ENCODE assay signal across 10 cellular contexts in genomic region chr14:55122441-55122986, GRCh38. TPM values are rescaled to one million over a fixed set of nuclear protein-coding genes. Genes with fewer than 3 reads are reported as not detected.
DNase-seq lines count a peak whose midpoint lies in the region; ATAC-seq, FAIRE-seq and TF ChIP-seq lines count a peak whose summit lies in the region.
"Had no signal": no experiment of that assay in that cellular context is flagged by ENCODE, and none has a peak within 500 bp of the region (broad histone marks: within the 10 kb centered on the region; RNA-seq: fewer than 3 reads in every experiment).

No MANE protein-coding gene starts in this region.

- H2AFZ ChIP-seq in K562 (ENCODE audit: low read depth, low read length), result 0 out of 2 replicates have a peak overlapping the region, but pooled peaks have one; percentile 28

- H3K79me2 ChIP-seq in K562 (ENCODE audit: control insufficient read depth, insufficient read depth, low read length), result no peaks in the 10 kb centered on the region

- H3K36me3 ChIP-seq in K562 (ENCODE audit: control insufficient read depth, insufficient read depth, low read length) (no peaks in the 10 kb centered on the region), tibial nerve (no peaks in the 10 kb centered on the region)

- DNase-seq in DMS 273 (lab: John Stamatoyannopoulos, UW; ENCODE audit: unreplicated experiment), result peak; percentile 34
- no peak for DNase-seq in DMS 273 treated with DMSO at 0.1 percent for 48 hours (lab: John Stamatoyannopoulos, UW)
- peak in 2 of 4 experiments; percentile 54 to 64 for DNase-seq in K562 (ENCODE audit: extremely low read depth in 1 of 4, low spot score in 3 of 4)
- DNase-seq in left kidney (ENCODE audit: low read depth, low spot score), result peak; percentile 59
- no peak for DNase-seq in tibial nerve (ENCODE audit: low spot score in 2 of 2)
- no peak for DNase-seq in effector CD8-positive, alpha-beta T cell (lab: John Stamatoyannopoulos, UW)
- DNase-seq in NCI-H82 treated with DMSO at 0.1 percent for 48 hours (lab: John Stamatoyannopoulos, UW; ENCODE audit: unreplicated experiment), result no peak
- DNase-seq: activated CD8-positive, alpha-beta T cell treated with anti-CD3 and anti-CD28 coated beads, Interleukin-2, amount 10 ng/mL, durations not matched to agents 7 days and 5 days; effector memory CD8-positive, alpha-beta T cell had no signal

- no peaks in the 10 kb centered on the region for H3K9me3 ChIP-seq in K562 (replicated peaks; ENCODE audit: control insufficient read depth, insufficient read depth, low read depth, low read length)
- H3K9me3 ChIP-seq in tibial nerve, result no peaks in the 10 kb centered on the region

- no peaks in the 10 kb centered on the region for H3K9me1 ChIP-seq in K562 (ENCODE audit: control insufficient read depth, insufficient read depth, low read length)

- peak; percentile 58 for ATAC-seq in K562
- ATAC-seq in GM21528 (IDR thresholded peaks at IDR 0.05; ENCODE audit: low FRiP score, unreplicated experiment), result no peak
- ATAC-seq: activated CD8-positive, alpha-beta T cell treated with anti-CD3 and anti-CD28 coated beads, Interleukin-2, amount 10 ng/mL, durations not matched to agents 7 days and 5 days; effector memory CD8-positive, alpha-beta T cell had no signal

- BruUV-seq in K562 (replicated peaks; lab: Mats Ljungman, UMichigan), result no TSS peak

- 21% methylated on average over 8 of the region's 8 CpGs for WGBS in K562 (ENCODE audit: insufficient coverage, low coverage, missing lambda C conversion rate)
- 24 to 29% methylated on average over 8 of the region's 8 CpGs for WGBS in tibial nerve, 2 donors

- no peak for TF ChIP-seq RAD21 in K562 (CRISPR knock-in tag; conservative IDR thresholded peaks at IDR 0.05 in 1 of 2, IDR thresholded peaks at IDR 0.05 in 1 of 2)

- H3K27ac ChIP-seq in K562 (ENCODE audit: extremely low read depth, low read depth, low read length) (no peak overlapping the region), tibial nerve (peak overlapping the region; percentile 2 to 84 (median 76))

- POLR2A ChIA-PET in K562 (lab: Yijun Ruan, JAX), result interaction anchor here (0.6 to 0.7 kb wide), 2 partner anchors 17 to 70 kb away, joined by 3 read pairs; no protein-coding TSS in a partner anchor

- CTCF ChIA-PET in K562 (lab: Yijun Ruan, JAX; ENCODE audit: low intra/inter-chr PET ratio), result no interaction called here

- no peak overlapping the region for H3K4me3 ChIP-seq in K562
- no peak overlapping the region for H3K4me3 ChIP-seq in tibial nerve

- intact Hi-C loops in K562 (cut with micrococcal nuclease), result no loop called here

- H3K27me3 ChIP-seq in K562 (ENCODE audit: control insufficient read depth in 2 of 2, insufficient read depth in 2 of 2, low read length in 2 of 2) (no peaks in the 10 kb centered on the region), tibial nerve (no peaks in the 10 kb centered on the region)

- peak overlapping the region in 1 of 2 experiments; percentile 55; a peak in 1 of 4 replicates for H3K9ac ChIP-seq in K562 (ENCODE audit: insufficient read depth in 1 of 2, low read depth in 2 of 2, low read length in 2 of 2)

- peaks cover 13 to 23% of the 10 kb centered on the region in 2 experiments; a peak in 4 of 5 replicates for H3K4me1 ChIP-seq in K562 (replicated peaks in 1 of 2; ENCODE audit: control insufficient read depth in 2 of 2, insufficient read depth in 2 of 2, low read length in 2 of 2)
- H3K4me1 ChIP-seq in tibial nerve, result peaks cover 0 to 61% (median 30%) of the 10 kb centered on the region in 4 donors

- TF ChIP-seq CTCF in K562 (IDR thresholded peaks at IDR 0.05 in 2 of 3, conservative IDR thresholded peaks at IDR 0.05 in 1 of 3; ENCODE audit: insufficient read depth in 2 of 3, low read depth in 1 of 3, low read length in 3 of 3) (no peak), tibial nerve (IDR thresholded peaks at IDR 0.05) (no peak)

- no peak overlapping the region for H3K4me2 ChIP-seq in K562 (ENCODE audit: insufficient read depth, low read length)

- no peak for TF ChIP-seq POLR2A in K562 (conservative IDR thresholded peaks at IDR 0.05)
- TF ChIP-seq POLR2A in tibial nerve (IDR thresholded peaks at IDR 0.05), result no peak

- TF ChIP-seq EP300 in K562 (IDR thresholded peaks at IDR 0.05; ENCODE audit: low read length), result no peak
- no peak for TF ChIP-seq EP300 in tibial nerve (IDR thresholded peaks at IDR 0.05)

- in situ Hi-C loops in K562 (cut with MboI), result no loop called here

- H4K20me1 ChIP-seq in K562 (replicated peaks; ENCODE audit: control insufficient read depth, insufficient read depth, low read length), result no peaks in the 10 kb centered on the region

- peak; percentile 60 for FAIRE-seq in K562 (lab: Jason Lieb, UNC)

TF ChIP-seq in K562, 482 proteins besides CTCF, POLR2A, EP300 and RAD21:
- TF ChIP-seq ZBTB2 (IDR thresholded peaks at IDR 0.05), result no peak
- TF ChIP-seq MAFK (IDR thresholded peaks at IDR 0.05; ENCODE audit: low read length), result no peak
- peak; percentile 88 for TF ChIP-seq NFIC (IDR thresholded peaks at IDR 0.05)
- TF ChIP-seq TAF7 (tag; IDR thresholded peaks at IDR 0.05), result no peak
- TF ChIP-seq FOXA3 (CRISPR knock-in tag; conservative IDR thresholded peaks at IDR 0.05 in 1 of 2, IDR thresholded peaks at IDR 0.05 in 1 of 2), result no peak
- TF ChIP-seq NR2C2 (CRISPR knock-in tag; IDR thresholded peaks at IDR 0.05), result no peak
- TF ChIP-seq NR2C2 (tag; IDR thresholded peaks at IDR 0.05), result peak; percentile 9; the same call in 1 of the 2 replicates
- peak; percentile 2; the same call in 1 of the 2 replicates for TF ChIP-seq NR2C1 (IDR thresholded peaks at IDR 0.05)
- TF ChIP-seq NR2C1 (tag; IDR thresholded peaks at IDR 0.05), result no peak
- TF ChIP-seq CEBPB (tag; IDR thresholded peaks at IDR 0.05), result no peak

RNA-seq across cellular contexts. Expression of gene LGALS3, which starts 6.5 kb away (rescaled TPM):
- 0.56 and 1.9 TPM in 2 replicates for total RNA-seq in K562 (2011; cell fraction: chromatin; rRNA removed; ENCODE audit: low replicate concordance)
- 0.67 and 1.1 TPM in 2 replicates for total RNA-seq in K562 (2011; cell fraction: nucleolus; rRNA removed)
- total RNA-seq in K562 (2011; cell fraction: nucleoplasm; rRNA removed), result 0.44 and 1.3 TPM in 2 replicates
- 1.9 and 5.2 TPM in 2 replicates for total RNA-seq in K562 (2014; rRNA removed)
- 0.73 and 0.89 TPM in 2 replicates for total RNA-seq in K562 (2014; rRNA removed; fragmentation: Illumina TruSeq; extraction: Trizol)
- 1.4 and 1.8 TPM in 2 replicates for total RNA-seq in K562 (2015; rRNA removed; fragmentation: Illumina TruSeq; extraction: Trizol)
- total RNA-seq in K562 (2021), result 1.4 and 1.6 TPM in 2 replicates
- 1.4 and 1.5 TPM in 2 replicates for polyA plus RNA-seq in K562 (2011; rRNA removed)
- polyA plus RNA-seq in K562 (2011; cell fraction: cytosol; rRNA removed), result 1.2 and 2.0 TPM in 2 replicates
- 0.48 and 2.0 TPM in 2 replicates for polyA plus RNA-seq in K562 (2011; cell fraction: nucleus; rRNA removed)
- polyA plus RNA-seq in K562 (2012), result 1.8 and 3.4 TPM in 2 replicates
- 0.76 and 1.1 TPM in 2 replicates for polyA plus RNA-seq in K562 (2014; fragmentation: Illumina TruSeq; extraction: Trizol)
- polyA plus RNA-seq in K562 (2014; fragmentation: Nextera tagmentation; extraction: Ambion mirVana), result under 1 TPM; 0.04 to 0.31 TPM
- polyA plus RNA-seq in K562 (2014; rRNA removed), result 0.99 and 2.7 TPM in 2 replicates
- 0.36 and 1.3 TPM in 2 replicates for polyA minus RNA-seq in K562 (2011; rRNA and poly(A)+ RNA removed)
- polyA minus RNA-seq in K562 (2011; cell fraction: cytosol; rRNA and poly(A)+ RNA removed), result not detected in 2 replicates
- polyA minus RNA-seq in K562 (2011; cell fraction: nucleus; rRNA and poly(A)+ RNA removed), result 0.44 and 0.94 TPM in 2 replicates
- total RNA-seq in tibial nerve, result 100 to 1,000 TPM; 246 to 526 (median 339) TPM

Comparison
In these comparisons a context has a peak if more than half of its experiments do, and no peak if none do; other contexts are left out.
1. DNase-seq: peak in DMS 273 (single experiment) and left kidney (single experiment); none in DMS 273 treated with DMSO at 0.1 percent for 48 hours (single experiment), tibial nerve (0 of 2), effector CD8-positive, alpha-beta T cell (single experiment) and NCI-H82 treated with DMSO at 0.1 percent for 48 hours (single experiment).
2. RNA of gene LGALS3, which starts 6.5 kb away (total RNA-seq): 246 to 526 TPM in tibial nerve; 0.44 to 5.2 TPM in K562; every median in the first group is over 10 times any median in the second.